Comparison of ENCODE assay signal across 8 cellular contexts in genomic region chr6:19812512-19813119, GRCh38. TPM values are rescaled to one million over a fixed set of nuclear protein-coding genes. Genes with fewer than 3 reads are reported as not detected.
DNase-seq lines count a peak whose midpoint lies in the region; ATAC-seq and TF ChIP-seq lines count a peak whose summit lies in the region.

No MANE protein-coding gene starts in this region.

- H3K4me3 Mint-ChIP-seq in chondrocyte (ENCODE audit: unreplicated experiment): no peak overlapping the region

- no peaks in the 10 kb centered on the region for H3K9me3 ChIP-seq in mucosa of descending colon
- H3K9me3 ChIP-seq in effector memory CD4-positive, alpha-beta T cell (ENCODE audit: control insufficient read depth, low read length): no peaks in the 10 kb centered on the region

- peaks cover 3% of the 10 kb centered on the region for H3K9me3 Mint-ChIP-seq in chondrocyte (ENCODE audit: low read depth)

- H3K36me3 ChIP-seq in GM06990 (ENCODE audit: control insufficient read depth, insufficient read depth, low read length): no peaks in the 10 kb centered on the region
- no peaks in the 10 kb centered on the region for H3K36me3 ChIP-seq in mucosa of descending colon (ENCODE audit: low read depth)
- H3K36me3 ChIP-seq in effector memory CD4-positive, alpha-beta T cell (ENCODE audit: control insufficient read depth, insufficient read depth, low read length): no peaks in the 10 kb centered on the region

- H3K27ac ChIP-seq in effector memory CD4-positive, alpha-beta T cell (ENCODE audit: insufficient read depth, low read length, poor library complexity, severe bottlenecking): no peak overlapping the region

- H3K4me1 Mint-ChIP-seq in chondrocyte (ENCODE audit: low read depth): no peaks in the 10 kb centered on the region

- H3K4me3 ChIP-seq in GM06990 (replicated peaks; ENCODE audit: low read depth, low read length): no peak overlapping the region
- H3K4me3 ChIP-seq in mucosa of descending colon: no peak overlapping the region
- H3K4me3 ChIP-seq in effector memory CD4-positive, alpha-beta T cell (ENCODE audit: insufficient read depth, low read depth, low read length, poor library complexity, severe bottlenecking): no peak overlapping the region

- H3K36me3 Mint-ChIP-seq in chondrocyte (ENCODE audit: low read depth): no peaks in the 10 kb centered on the region

- DNase-seq in GM06990 (ENCODE audit: extremely low read depth, insufficient read length) (no peak), LoVo (ENCODE audit: low spot score) (peak; percentile 26), chondrocyte (ENCODE audit: low spot score) (no peak), mucosa of descending colon (no peak), hippocampal formation (lab: John Stamatoyannopoulos, UW) (no peak), activated gamma-delta T cell treated with Interleukin-2 at 50 U/mL for 16 hours (no peak)
- no peak for DNase-seq in effector memory CD4-positive, alpha-beta T cell

- no peak overlapping the region for H3K27ac Mint-ChIP-seq in chondrocyte (ENCODE audit: unreplicated experiment)

- TF ChIP-seq CTCF in GM06990 (IDR thresholded peaks at IDR 0.05; ENCODE audit: insufficient read depth, low read length, poor library complexity, severe bottlenecking): peak; percentile 60
- TF ChIP-seq CTCF in chondrocyte (IDR thresholded peaks at IDR 0.05): peak; percentile 84
- TF ChIP-seq CTCF in mucosa of descending colon (IDR thresholded peaks at IDR 0.05): peak; percentile 34

- no peaks in the 10 kb centered on the region for H3K27me3 Mint-ChIP-seq in chondrocyte (ENCODE audit: low read depth)

- intact Hi-C loops in mucosa of descending colon (cut with DNase I, micrococcal nuclease): no loop called here

- no peaks in the 10 kb centered on the region for H3K4me1 ChIP-seq in mucosa of descending colon (ENCODE audit: low read depth)
- no peaks in the 10 kb centered on the region for H3K4me1 ChIP-seq in effector memory CD4-positive, alpha-beta T cell (ENCODE audit: control insufficient read depth, insufficient read depth, low read length, poor library complexity, severe bottlenecking)

- ATAC-seq in mucosa of descending colon: peak; percentile 34
- ATAC-seq in HG02840 (IDR thresholded peaks at IDR 0.05; ENCODE audit: low FRiP score, unreplicated experiment): no peak

- no peaks in the 10 kb centered on the region for H3K27me3 ChIP-seq in GM06990 (replicated peaks; ENCODE audit: control insufficient read depth, insufficient read depth, low read length)
- no peaks in the 10 kb centered on the region for H3K27me3 ChIP-seq in effector memory CD4-positive, alpha-beta T cell (replicated peaks; ENCODE audit: control insufficient read depth, insufficient read depth, low read length, poor library complexity, severe bottlenecking)

RNA-seq across cellular contexts. Expression of gene ID4, which starts 24.6 kb away (rescaled TPM):
- total RNA-seq in chondrocyte: 79.9 to 139 TPM (median 136 TPM) in 3 replicates
- 1 to 10 TPM; 3.0 to 7.4 (median 4.7) TPM for total RNA-seq in mucosa of descending colon

Comparison
In these comparisons a context has a peak if more than half of its experiments do, and no peak if none do; other contexts are left out.
1. CTCF ChIP-seq: peak in every context shown above with its lines; median percentile 84 in chondrocyte; 60 in GM06990; 34 in mucosa of descending colon.